30 cellular contexts compared by ENCODE assay signal in the genomic region with DNA sequence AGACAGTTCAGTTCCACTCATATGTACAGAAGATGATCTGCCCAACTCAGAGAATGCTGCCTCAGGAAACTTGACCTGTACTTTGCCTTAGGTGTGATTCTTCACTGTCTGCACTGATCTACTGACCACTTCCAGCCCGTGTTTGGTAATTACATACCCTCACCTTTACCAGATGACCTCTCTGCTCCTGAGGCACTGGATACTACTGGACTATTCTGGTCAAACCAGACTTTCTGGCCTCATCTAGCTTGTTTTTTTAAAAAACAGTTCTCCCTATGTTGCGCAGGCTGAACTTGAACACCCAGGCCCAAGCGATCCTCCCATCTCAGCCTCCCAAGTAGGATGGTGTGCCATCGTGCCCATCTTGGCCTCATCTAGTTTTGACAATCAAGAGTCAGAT.
"Had no signal": no experiment of that assay in that cellular context is flagged by ENCODE, and none has a peak within 500 bp of the region (broad histone marks: within the 10 kb centered on the region; RNA-seq: fewer than 3 reads in every experiment).

No MANE protein-coding gene starts in this region.

- H3K27ac ChIP-seq: neural progenitor cell, ovary, parathyroid adenoma, prostate gland, right atrium auricular region, right lobe of liver, sigmoid colon, suprapubic skin, thoracic aorta, thyroid gland, tibial nerve, upper lobe of right lung, uterus had no signal

- H3K4me3 Mint-ChIP-seq: naive B cell; naive thymus-derived CD8-positive, alpha-beta T cell; natural killer cell treated with Interleukin-12 subunit alpha and Interleukin-12 subunit beta and Interleukin-15 and Interleukin-18, amount 100 ng/mL, for 72 hours; neural progenitor cell; stimulated activated effector memory CD8-positive, alpha-beta T cell treated with anti-CD3 and anti-CD28 coated beads, Interleukin-12 subunit alpha, Interleukin-12 subunit beta, amount 100 ng/mL, for 72 hours; stimulated activated naive CD8-positive, alpha-beta T cell treated with anti-CD3 and anti-CD28 coated beads, Interleukin-15, amount 100 ng/mL, for 72 hours; type B pancreatic cell had no signal

- H3K36me3 ChIP-seq: neural progenitor cell, ovary, prostate gland, right atrium auricular region, thyroid gland, uterus had no signal

- DNase-seq: naive B cell; naive thymus-derived CD8-positive, alpha-beta T cell; occipital lobe; ovary; posterior cingulate gyrus; retina; right lobe of liver; sigmoid colon; small intestine; stimulated activated CD4-positive, alpha-beta T cell treated with anti-CD3 and anti-CD28 coated beads, Interleukin-15, amount 100 ng/mL, for 24 hours; stimulated activated CD4-positive, alpha-beta T cell treated with anti-CD3 and anti-CD28 coated beads, Interleukin-2, amount 100 ng/mL, for 24 hours; stimulated activated CD4-positive, alpha-beta T cell treated with anti-CD3 and anti-CD28 coated beads, Interleukin-2, amount 100 ng/mL, for 48 hours; stimulated activated CD4-positive, alpha-beta T cell treated with anti-CD3 and anti-CD28 coated beads, Interleukin-4, amount 100 ng/mL, for 24 hours; stimulated activated naive CD4-positive, alpha-beta T cell; stimulated activated naive CD8-positive, alpha-beta T cell treated with anti-CD3 and anti-CD28 coated beads, Interleukin-15, amount 100 ng/mL, for 72 hours; stimulated activated naive CD8-positive, alpha-beta T cell treated with anti-CD3 and anti-CD28 coated beads, Interleukin-15, Interleukin-2, amounts not matched to agents 100 U/mL and 50 U/mL, for 24 hours; substantia nigra; thyroid gland; upper lobe of right lung; uterus had no signal

- H3K4me1 Mint-ChIP-seq: neural progenitor cell had no signal

- H3K4me1 ChIP-seq: neural progenitor cell, parathyroid adenoma, prostate gland, sigmoid colon, thyroid gland, tibial nerve, uterus had no signal

- H3K9me3 ChIP-seq: ovary, prostate gland, right atrium auricular region, right lobe of liver, sigmoid colon, suprapubic skin, thoracic aorta, thyroid gland, tibial nerve, upper lobe of right lung, uterus had no signal

- H3K4me3 ChIP-seq: neural progenitor cell, ovary, prostate gland, right atrium auricular region, right lobe of liver, sigmoid colon, suprapubic skin, thoracic aorta, thyroid gland, tibial nerve, upper lobe of right lung, uterus had no signal

- H3K9ac ChIP-seq: neural progenitor cell, parathyroid adenoma had no signal

- H3K27ac Mint-ChIP-seq: naive B cell; natural killer cell treated with Interleukin-12 subunit alpha and Interleukin-12 subunit beta and Interleukin-15 and Interleukin-18, amount 100 ng/mL, for 72 hours; neural progenitor cell; stimulated activated effector memory CD8-positive, alpha-beta T cell treated with anti-CD3 and anti-CD28 coated beads, Interleukin-12 subunit alpha, Interleukin-12 subunit beta, amount 100 ng/mL, for 72 hours; stimulated activated naive CD8-positive, alpha-beta T cell treated with anti-CD3 and anti-CD28 coated beads, Interleukin-15, amount 100 ng/mL, for 72 hours; type B pancreatic cell had no signal

- H3K4me2 ChIP-seq: neural progenitor cell had no signal

- H3K9me3 Mint-ChIP-seq: naive B cell; natural killer cell treated with Interleukin-12 subunit alpha and Interleukin-12 subunit beta and Interleukin-15 and Interleukin-18, amount 100 ng/mL, for 72 hours; neural progenitor cell; stimulated activated effector memory CD8-positive, alpha-beta T cell treated with anti-CD3 and anti-CD28 coated beads, Interleukin-12 subunit alpha, Interleukin-12 subunit beta, amount 100 ng/mL, for 72 hours; stimulated activated naive CD8-positive, alpha-beta T cell treated with anti-CD3 and anti-CD28 coated beads, Interleukin-15, amount 100 ng/mL, for 72 hours; type B pancreatic cell had no signal

- ATAC-seq: naive thymus-derived CD8-positive, alpha-beta T cell; natural killer cell treated with Interleukin-12 subunit alpha and Interleukin-12 subunit beta and Interleukin-15 and Interleukin-18, amount 100 ng/mL, for 72 hours; right lobe of liver; stimulated activated effector memory CD8-positive, alpha-beta T cell treated with anti-CD3 and anti-CD28 coated beads, Interleukin-12 subunit alpha, Interleukin-12 subunit beta, amount 100 ng/mL, for 72 hours; stimulated activated naive CD8-positive, alpha-beta T cell treated with anti-CD3 and anti-CD28 coated beads, Interleukin-15, amount 100 ng/mL, for 72 hours; stimulated activated naive CD8-positive, alpha-beta T cell treated with anti-CD3 and anti-CD28 coated beads, Interleukin-15, Interleukin-2, amounts not matched to agents 100 U/mL and 50 U/mL, for 24 hours; upper lobe of right lung had no signal

- H2AFZ ChIP-seq: neural progenitor cell, parathyroid adenoma had no signal

- FAIRE-seq: small intestine had no signal

- H3K27me3 Mint-ChIP-seq: naive B cell; naive thymus-derived CD8-positive, alpha-beta T cell; natural killer cell treated with Interleukin-12 subunit alpha and Interleukin-12 subunit beta and Interleukin-15 and Interleukin-18, amount 100 ng/mL, for 72 hours; stimulated activated naive CD8-positive, alpha-beta T cell treated with anti-CD3 and anti-CD28 coated beads, Interleukin-15, amount 100 ng/mL, for 72 hours; type B pancreatic cell had no signal

- H3K27me3 ChIP-seq: neural progenitor cell, ovary, right atrium auricular region, right lobe of liver, sigmoid colon, suprapubic skin, thyroid gland, tibial nerve, upper lobe of right lung, uterus had no signal
